ENCODE assay signal across 1 cellular context in genomic region chr19:1295169-1296012, GRCh38.
TF ChIP-seq lines count a peak whose summit lies in the region.

No MANE protein-coding gene starts in this region.

TF ChIP-seq in GM12878, 131 proteins besides CTCF, POLR2A, EP300 and RAD21:
- TF ChIP-seq SMARCA5 (IDR thresholded peaks at IDR 0.05): no peak
- peak in 1 of 2 experiments; percentile 52; a peak in 2 of 3 replicates for TF ChIP-seq EGR1 (IDR thresholded peaks at IDR 0.05; ENCODE audit: borderline replicate concordance in 1 of 2, low read depth in 2 of 2, low read length in 2 of 2)
TF ChIP-seq in GM12878: peak in this region for 1.
